23 cellular contexts compared by ENCODE assay signal in the genomic region with DNA sequence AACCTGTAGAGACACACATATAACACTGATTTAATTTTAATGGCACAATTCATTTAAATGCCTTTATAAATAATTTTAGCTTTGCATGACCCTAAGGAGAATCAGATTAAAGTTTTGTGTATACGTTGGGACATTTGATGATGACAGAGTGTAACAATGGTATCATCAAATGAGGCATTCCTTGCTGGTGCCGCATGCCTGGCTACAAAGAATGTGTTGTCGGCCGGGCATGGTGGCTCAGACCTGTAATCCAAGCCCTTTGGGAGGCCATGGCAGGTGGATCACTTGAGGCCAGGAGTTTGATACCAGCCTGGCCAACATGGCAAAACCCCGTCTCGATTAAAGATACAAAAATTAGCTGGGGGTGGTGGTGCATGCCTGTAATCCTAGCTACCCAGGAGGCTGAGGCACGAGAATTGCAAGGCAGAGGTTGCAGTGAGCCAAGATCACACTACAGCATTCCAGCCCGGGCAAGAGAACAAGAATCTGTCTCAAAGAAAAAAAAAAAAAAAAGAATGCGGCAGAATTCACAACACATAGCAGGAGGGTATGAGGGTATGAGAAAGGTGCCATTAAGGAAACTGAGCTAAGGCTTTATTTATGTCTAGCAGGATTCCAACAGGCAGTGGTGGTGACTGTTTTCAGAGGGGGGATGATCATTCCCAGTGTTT. TPM values are rescaled to one million over a fixed set of nuclear protein-coding genes. Genes with fewer than 3 reads are reported as not detected.
A peak's percentile ranks its signal among the peaks of the same experiment; 100 is the strongest.
DNase-seq lines count a peak whose midpoint lies in the region; ATAC-seq and TF ChIP-seq lines count a peak whose summit lies in the region.
"Had no signal": no experiment of that assay in that cellular context is flagged by ENCODE, and none has a peak within 500 bp of the region (broad histone marks: within the 10 kb centered on the region; RNA-seq: fewer than 3 reads in every experiment).

No MANE protein-coding gene starts in this region.

- H4K8ac ChIP-seq in neuronal stem cell (ENCODE audit: low read depth, low read length) = no peak overlapping the region

- peak; percentile 54 for ATAC-seq in left ventricle myocardium superior
- ATAC-seq in GM21529 (IDR thresholded peaks at IDR 0.05; ENCODE audit: unreplicated experiment) = no peak
- ATAC-seq: CD8-positive, alpha-beta T cell had no signal

- peaks cover 3% of the 10 kb centered on the region for H3K36me3 Mint-ChIP-seq in mesothelial cell of epicardium
- H3K36me3 Mint-ChIP-seq: CD8-positive, alpha-beta T cell had no signal

- no CpG with 5 or more reads among the region's 9 CpGs for WGBS in neuronal stem cell (ENCODE audit: extremely low coverage in 2 of 2, insufficient read length in 2 of 2, insufficient replicate concordance in 1 of 2), 2 donors

- peaks cover 16% of the 10 kb centered on the region for H3K4me1 Mint-ChIP-seq in mesothelial cell of epicardium

- H3K27ac Mint-ChIP-seq in mesothelial cell of epicardium = peak overlapping the region; percentile 72
- H3K27ac Mint-ChIP-seq: CD8-positive, alpha-beta T cell had no signal

- H2AK5ac ChIP-seq in neuronal stem cell (ENCODE audit: low read depth, low read length) = no peak overlapping the region

- H3K36me3 ChIP-seq in right atrium auricular region (no peaks in the 10 kb centered on the region), neuronal stem cell (replicated peaks in 1 of 2; ENCODE audit: control insufficient read depth in 2 of 2, insufficient read depth in 2 of 2, low read length in 2 of 2) (no peaks in the 10 kb centered on the region)
- H3K36me3 ChIP-seq: upper lobe of left lung had no signal

- no peak for TF ChIP-seq CTCF in right atrium auricular region (IDR thresholded peaks at IDR 0.05)
- TF ChIP-seq CTCF in mesothelial cell of epicardium (IDR thresholded peaks at IDR 0.05; ENCODE audit: unreplicated experiment) = no peak

- H2AFZ ChIP-seq in neuronal stem cell (ENCODE audit: low read length) = no peak overlapping the region
- H2AFZ ChIP-seq: hepatocyte had no signal

- H4K91ac ChIP-seq in neuronal stem cell (ENCODE audit: low read depth, low read length, poor library complexity) = no peak overlapping the region

- H3K23ac ChIP-seq in neuronal stem cell (ENCODE audit: low read depth, low read length, poor library complexity) = no peak overlapping the region

- H3K27me3 ChIP-seq in right atrium auricular region = no peaks in the 10 kb centered on the region
- H3K27me3 ChIP-seq in neuronal stem cell (ENCODE audit: control insufficient read depth in 3 of 3, insufficient read depth in 3 of 3, low read depth in 1 of 3, low read length in 3 of 3) = no peaks in the 10 kb centered on the region
- H3K27me3 ChIP-seq: hepatocyte, upper lobe of left lung had no signal

- no peak overlapping the region for H3K9ac ChIP-seq in neuronal stem cell (ENCODE audit: low read depth, low read length, poor library complexity)

- no peak overlapping the region for H2BK5ac ChIP-seq in neuronal stem cell (ENCODE audit: low read length)

- peaks cover 2% of the 10 kb centered on the region for H3K9me3 Mint-ChIP-seq in mesothelial cell of epicardium
- H3K9me3 Mint-ChIP-seq: CD8-positive, alpha-beta T cell had no signal

- no peak overlapping the region for H3K4ac ChIP-seq in neuronal stem cell (ENCODE audit: low read length)

- H3K9me3 ChIP-seq in right atrium auricular region = no peaks in the 10 kb centered on the region
- H3K9me3 ChIP-seq in neuronal stem cell (replicated peaks in 1 of 2; ENCODE audit: control insufficient read depth in 2 of 2, insufficient read depth in 1 of 2, low read depth in 1 of 2, low read length in 2 of 2) = no peaks in the 10 kb centered on the region
- H3K9me3 ChIP-seq: upper lobe of left lung had no signal

- no peaks in the 10 kb centered on the region for H3K79me1 ChIP-seq in neuronal stem cell (ENCODE audit: low read depth, low read length)

- H2BK15ac ChIP-seq in neuronal stem cell (ENCODE audit: low read length) = no peak overlapping the region

- H3K27me3 Mint-ChIP-seq in mesothelial cell of epicardium (ENCODE audit: low read depth) = no peaks in the 10 kb centered on the region

- no peak overlapping the region for H3K4me2 ChIP-seq in neuronal stem cell (ENCODE audit: insufficient read depth, low read length, poor library complexity, severe bottlenecking)
- H3K4me2 ChIP-seq: hepatocyte had no signal

- H2BK120ac ChIP-seq in neuronal stem cell (ENCODE audit: low read depth, low read length) = no peak overlapping the region

- H3K4me3 Mint-ChIP-seq in mesothelial cell of epicardium = no peak overlapping the region
- H3K4me3 Mint-ChIP-seq: CD8-positive, alpha-beta T cell had no signal

- no peak overlapping the region for H3K4me3 ChIP-seq in right atrium auricular region
- no peak overlapping the region for H3K4me3 ChIP-seq in neuronal stem cell (ENCODE audit: low read length in 2 of 2)
- H3K4me3 ChIP-seq: hepatocyte, upper lobe of left lung had no signal

- intact Hi-C loops in left ventricle myocardium superior (cut with micrococcal nuclease) = no loop called here

- no peak overlapping the region for H2BK12ac ChIP-seq in neuronal stem cell (ENCODE audit: low read length)

- no peak overlapping the region for H3K14ac ChIP-seq in neuronal stem cell (ENCODE audit: low read length)

- no peak for DNase-seq in left ventricle myocardium superior
- no peak for DNase-seq in right atrium auricular region (ENCODE audit: low spot score)
- DNase-seq in epithelial cell of prostate (ENCODE audit: low read depth, low spot score) = no peak
- no peak for DNase-seq in mesothelial cell of epicardium (ENCODE audit: low spot score in 2 of 2, unreplicated experiment in 2 of 2)
- DNase-seq in HT-29 (ENCODE audit: low spot score) = no peak
- DNase-seq in neuronal stem cell (ENCODE audit: low spot score) = no peak
- no peak for DNase-seq in D341Med (ENCODE audit: low spot score)
- DNase-seq: activated CD4-positive, CD25-positive, alpha-beta regulatory T cell treated with anti-CD3 and anti-CD28 coated beads, Interleukin-2, amount 50 U/mL, for 72 hours; activated effector memory CD4-positive, alpha-beta T cell treated with Interleukin-2 at 50 U/mL for 16 hours; amygdala; CD8-positive, alpha-beta T cell; cortex of kidney; GOT3; Kasumi-1; left cardiac atrium; NCI-H1436; NCI-H345; stimulated activated CD4-positive, alpha-beta T cell treated with anti-CD3 and anti-CD28 coated beads, Interleukin-12 subunit alpha, Interleukin-12 subunit beta, amount 100 ng/mL, for 4 hours; stimulated activated naive CD4-positive, alpha-beta T cell treated with Interleukin-2 at 50 U/mL for 16 hours; T-helper 2 cell; upper lobe of left lung had no signal

- no peak overlapping the region for H3K27ac ChIP-seq in right atrium auricular region
- peak overlapping the region; percentile 55 for H3K27ac ChIP-seq in epithelial cell of prostate
- no peak overlapping the region for H3K27ac ChIP-seq in neuronal stem cell (replicated peaks; ENCODE audit: low read length)
- H3K27ac ChIP-seq: hepatocyte, upper lobe of left lung had no signal

- H3K4me1 ChIP-seq in right atrium auricular region (no peaks in the 10 kb centered on the region), neuronal stem cell (ENCODE audit: control insufficient read depth in 2 of 2, insufficient read depth in 1 of 2, low read depth in 1 of 2, low read length in 2 of 2) (peaks cover 0 to 4% of the 10 kb centered on the region in 2 donors)

- no peak overlapping the region for H3K18ac ChIP-seq in neuronal stem cell (ENCODE audit: low read length)

RNA-seq across cellular contexts. Expression of a gene that starts 58.9 kb away (rescaled TPM):
- 25.6 TPM for total RNA-seq in left ventricle myocardium superior
- 10 to 100 TPM in 1 of 2 donors, 1 to 10 TPM in 1; 8.4 to 27.2 TPM for total RNA-seq in right atrium auricular region
- 71.8 to 75.8 TPM (median 74.9 TPM) in 3 replicates for total RNA-seq in mesothelial cell of epicardium
- 5.9 and 11.0 TPM in 2 replicates for total RNA-seq in HT-29 (2014; rRNA removed; shearing (Covaris generic))
- polyA plus RNA-seq in neuronal stem cell (2013, experiment 1 of 2) = 10.2 TPM
- polyA plus RNA-seq in neuronal stem cell (2013, experiment 2 of 2) = 11.0 TPM
- total RNA-seq: CD8-positive, alpha-beta T cell had no signal
